ENCODE assay signal across 17 cellular contexts in the genomic region with DNA sequence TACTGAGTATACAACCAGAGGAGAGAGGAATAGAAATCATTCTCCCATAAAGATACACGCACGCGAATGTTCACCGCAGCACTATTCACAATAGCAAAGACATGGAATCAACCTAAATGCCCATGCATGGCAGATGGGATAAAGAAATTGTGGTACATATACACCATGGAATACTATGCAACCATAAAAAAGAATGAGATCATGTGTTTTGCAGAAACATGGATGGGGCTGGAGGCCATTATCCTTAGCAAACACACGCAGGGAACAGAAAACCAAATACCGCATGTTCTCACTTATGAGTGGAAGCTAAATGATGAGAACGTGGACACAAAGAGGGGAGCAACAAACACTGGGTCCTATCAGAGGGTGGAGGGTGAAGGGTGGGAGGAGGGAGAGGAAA. TPM values are rescaled to one million over a fixed set of nuclear protein-coding genes. Genes with fewer than 3 reads are reported as not detected.
DNase-seq lines count a peak whose midpoint lies in the region; ATAC-seq and TF ChIP-seq lines count a peak whose summit lies in the region.
"Had no signal": no experiment of that assay in that cellular context is flagged by ENCODE, and none has a peak within 500 bp of the region (broad histone marks: within the 10 kb centered on the region; RNA-seq: fewer than 3 reads in every experiment).

No MANE protein-coding gene starts in this region.

- intact Hi-C loops in natural killer cell (cut with micrococcal nuclease): no loop called here
- intact Hi-C loops in naive thymus-derived CD4-positive, alpha-beta T cell (cut with micrococcal nuclease): no loop called here
- intact Hi-C loops in gastrocnemius medialis (cut with DNase I; ENCODE audit: low total_unique reads): no loop called here

- H3K4me1 Mint-ChIP-seq in natural killer cell treated with Interleukin-12 subunit alpha and Interleukin-12 subunit beta and Interleukin-15 and Interleukin-18, amount 100 ng/mL, for 72 hours (ENCODE audit: low read depth in 2 of 2): peaks cover 48 to 50% of the 10 kb centered on the region in 2 donors
- peaks cover 57 to 63% of the 10 kb centered on the region in 2 donors for H3K4me1 Mint-ChIP-seq in natural killer cell
- peaks cover 31% of the 10 kb centered on the region for H3K4me1 Mint-ChIP-seq in WTC11
- H3K4me1 Mint-ChIP-seq in naive thymus-derived CD4-positive, alpha-beta T cell: peaks cover 14 to 83% (median 59%) of the 10 kb centered on the region in 7 donors

- H3K36me3 Mint-ChIP-seq in natural killer cell treated with Interleukin-12 subunit alpha and Interleukin-12 subunit beta and Interleukin-15 and Interleukin-18, amount 100 ng/mL, for 72 hours: peaks cover 24% of the 10 kb centered on the region
- H3K36me3 Mint-ChIP-seq in natural killer cell (no peaks in the 10 kb centered on the region), WTC11 (no peaks in the 10 kb centered on the region)
- H3K36me3 Mint-ChIP-seq in naive thymus-derived CD4-positive, alpha-beta T cell: peaks cover 0 to 3% (median 0%) of the 10 kb centered on the region in 5 donors

- H3K36me3 ChIP-seq in naive thymus-derived CD4-positive, alpha-beta T cell (ENCODE audit: control insufficient read depth in 2 of 3, insufficient read depth in 3 of 3, low read length in 3 of 3): no peaks in the 10 kb centered on the region
- H3K36me3 ChIP-seq in gastrocnemius medialis: no peaks in the 10 kb centered on the region

- POLR2A ChIA-PET in WTC11 (lab: Charles Lee): no interaction called here
- POLR2A ChIA-PET in naive thymus-derived CD4-positive, alpha-beta T cell (lab: Charles Lee): interaction anchor here (2.2 kb wide), 1 partner anchor 25 kb away, joined by 9 read pairs; no protein-coding TSS in a partner anchor

- no peak overlapping the region for H3K27ac ChIP-seq in naive thymus-derived CD4-positive, alpha-beta T cell (ENCODE audit: low read depth, low read length)
- peak overlapping the region in 1 of 4 donors; percentile 99 for H3K27ac ChIP-seq in gastrocnemius medialis
- H3K27ac ChIP-seq: C4-2B had no signal

- peak overlapping the region; percentile 32 for H3K4me3 Mint-ChIP-seq in natural killer cell treated with Interleukin-12 subunit alpha and Interleukin-12 subunit beta and Interleukin-15 and Interleukin-18, amount 100 ng/mL, for 72 hours
- H3K4me3 Mint-ChIP-seq in natural killer cell (no peak overlapping the region), WTC11 (no peak overlapping the region)
- H3K4me3 Mint-ChIP-seq in naive thymus-derived CD4-positive, alpha-beta T cell: peak overlapping the region in 1 of 10 donors; percentile 22

- CTCF ChIA-PET in WTC11 (lab: Charles Lee): interaction anchor here (1.2 kb wide), 1 partner anchor 16 kb away, joined by 4 read pairs; no protein-coding TSS in a partner anchor
- CTCF ChIA-PET in naive thymus-derived CD4-positive, alpha-beta T cell (lab: Charles Lee): no interaction called here

- ATAC-seq in natural killer cell treated with Interleukin-12 subunit alpha and Interleukin-12 subunit beta and Interleukin-15 and Interleukin-18, amount 100 ng/mL, for 72 hours: no peak
- ATAC-seq in natural killer cell (no peak), WTC11 (no peak), gastrocnemius medialis (no peak), GM18867 (IDR thresholded peaks at IDR 0.05; ENCODE audit: unreplicated experiment) (no peak)
- ATAC-seq in naive thymus-derived CD4-positive, alpha-beta T cell: no peak
- ATAC-seq: HCT116 had no signal

- H3K4me1 ChIP-seq in naive thymus-derived CD4-positive, alpha-beta T cell (ENCODE audit: control insufficient read depth in 2 of 2, insufficient read depth in 2 of 2, low read length in 2 of 2): peaks cover 7 to 8% of the 10 kb centered on the region in 2 donors
- H3K4me1 ChIP-seq in gastrocnemius medialis: peaks cover 15 to 39% of the 10 kb centered on the region in 2 donors

- no peak overlapping the region for H3K27ac Mint-ChIP-seq in natural killer cell treated with Interleukin-12 subunit alpha and Interleukin-12 subunit beta and Interleukin-15 and Interleukin-18, amount 100 ng/mL, for 72 hours
- H3K27ac Mint-ChIP-seq in natural killer cell: peak overlapping the region in 1 of 2 donors; percentile 14
- 0 out of 2 replicates have a peak overlapping the region, but pooled peaks have one; percentile 43 for H3K27ac Mint-ChIP-seq in WTC11
- peak overlapping the region in 5 of 9 donors; percentile 14 to 81 (median 51) for H3K27ac Mint-ChIP-seq in naive thymus-derived CD4-positive, alpha-beta T cell

- H3K4me3 ChIP-seq in naive thymus-derived CD4-positive, alpha-beta T cell (ENCODE audit: low read length): no peak overlapping the region
- no peak overlapping the region for H3K4me3 ChIP-seq in gastrocnemius medialis
- no peak overlapping the region for H3K4me3 ChIP-seq in foreskin fibroblast (ENCODE audit: low read depth in 1 of 2, low read length in 2 of 2)

- no peaks in the 10 kb centered on the region for H3K9me3 Mint-ChIP-seq in natural killer cell treated with Interleukin-12 subunit alpha and Interleukin-12 subunit beta and Interleukin-15 and Interleukin-18, amount 100 ng/mL, for 72 hours
- H3K9me3 Mint-ChIP-seq in natural killer cell (no peaks in the 10 kb centered on the region), WTC11 (peaks cover 6% of the 10 kb centered on the region)
- H3K9me3 Mint-ChIP-seq in naive thymus-derived CD4-positive, alpha-beta T cell: peaks cover 0 to 4% (median 0%) of the 10 kb centered on the region in 11 donors
- H3K9me3 Mint-ChIP-seq: CD4-positive, alpha-beta T cell had no signal

- H3K27me3 Mint-ChIP-seq in natural killer cell treated with Interleukin-12 subunit alpha and Interleukin-12 subunit beta and Interleukin-15 and Interleukin-18, amount 100 ng/mL, for 72 hours: no peaks in the 10 kb centered on the region
- H3K27me3 Mint-ChIP-seq in natural killer cell (ENCODE audit: low read depth in 2 of 2) (no peaks in the 10 kb centered on the region), WTC11 (ENCODE audit: low read depth) (peaks cover 13% of the 10 kb centered on the region)
- peaks cover 0 to 44% (median 0%) of the 10 kb centered on the region in 5 donors for H3K27me3 Mint-ChIP-seq in naive thymus-derived CD4-positive, alpha-beta T cell

- no peak for DNase-seq in natural killer cell treated with Interleukin-12 subunit alpha and Interleukin-12 subunit beta and Interleukin-15 and Interleukin-18, amount 100 ng/mL, for 72 hours (ENCODE audit: low spot score)
- no peak for DNase-seq in natural killer cell
- DNase-seq in WTC11 (ENCODE audit: low spot score): no peak
- no peak for DNase-seq in naive thymus-derived CD4-positive, alpha-beta T cell
- no peak for DNase-seq in gastrocnemius medialis
- no peak for DNase-seq in foreskin fibroblast
- DNase-seq: ACHN; AML-193; CD4-positive, alpha-beta T cell; DMS153; DMS79; GF-D8; GOT3; H7 had no signal

- in situ Hi-C loops in gastrocnemius medialis (cut with MboI; ENCODE audit: low sequenced_read_pairs in 4 of 4): no loop called here

- H3K9me3 ChIP-seq in naive thymus-derived CD4-positive, alpha-beta T cell (ENCODE audit: control insufficient read depth in 2 of 3, low read length in 3 of 3): no peaks in the 10 kb centered on the region
- no peaks in the 10 kb centered on the region for H3K9me3 ChIP-seq in gastrocnemius medialis

- TF ChIP-seq CTCF in natural killer cell (IDR thresholded peaks at IDR 0.05) (no peak), WTC11 (IDR thresholded peaks at IDR 0.05) (no peak), gastrocnemius medialis (IDR thresholded peaks at IDR 0.05 in 4 of 5, conservative IDR thresholded peaks at IDR 0.05 in 1 of 5) (no peak), foreskin fibroblast (IDR thresholded peaks at IDR 0.05; ENCODE audit: low read depth, low read length) (no peak)

- H3K27me3 ChIP-seq in naive thymus-derived CD4-positive, alpha-beta T cell (ENCODE audit: control insufficient read depth in 2 of 2, insufficient read depth in 2 of 2, low read length in 2 of 2): no peaks in the 10 kb centered on the region
- no peaks in the 10 kb centered on the region for H3K27me3 ChIP-seq in gastrocnemius medialis

- TF ChIP-seq POLR2A in gastrocnemius medialis (IDR thresholded peaks at IDR 0.05): no peak

TF ChIP-seq in WTC11, 78 proteins besides CTCF, POLR2A, EP300 and RAD21 (continues in another document):
- TF ChIP-seq TCF7 (CRISPR knock-in tag; IDR thresholded peaks at IDR 0.05; ENCODE audit: low read depth) (no peak), HMGA2 (CRISPR knock-in tag; IDR thresholded peaks at IDR 0.05) (no peak), ELF4 (CRISPR knock-in tag; IDR thresholded peaks at IDR 0.05; ENCODE audit: low read depth) (no peak), TEAD1 (CRISPR knock-in tag; IDR thresholded peaks at IDR 0.05) (no peak), USF1 (CRISPR knock-in tag; IDR thresholded peaks at IDR 0.05) (no peak), SMAD4 (CRISPR knock-in tag; IDR thresholded peaks at IDR 0.05) (no peak)

RNA-seq across cellular contexts. Expression of gene SERPINB6, which starts 3.4 kb away (rescaled TPM):
- 100 to 1,000 TPM; 158 to 170 TPM for total RNA-seq in natural killer cell treated with Interleukin-12 subunit alpha and Interleukin-12 subunit beta and Interleukin-15 and Interleukin-18, amount 100 ng/mL, for 72 hours
- total RNA-seq in natural killer cell: 100 to 1,000 TPM; 120 to 135 (median 129) TPM
- 28.0 to 33.7 TPM (median 32.9 TPM) in 3 replicates for total RNA-seq in WTC11 (2021)
- total RNA-seq in naive thymus-derived CD4-positive, alpha-beta T cell: 10 to 100 TPM; 19.7 to 60.5 (median 56.4) TPM
- 10 to 100 TPM; 77.9 to 94.2 TPM for polyA plus RNA-seq in naive thymus-derived CD4-positive, alpha-beta T cell
- total RNA-seq in gastrocnemius medialis: 100 to 1,000 TPM; 114 to 260 (median 189) TPM

RNA-seq across cellular contexts. Expression of gene NQO2, which starts 31.8 kb away (rescaled TPM):
- 10 to 100 TPM; 18.0 to 35.1 TPM for total RNA-seq in natural killer cell treated with Interleukin-12 subunit alpha and Interleukin-12 subunit beta and Interleukin-15 and Interleukin-18, amount 100 ng/mL, for 72 hours
- total RNA-seq in natural killer cell (10 to 100 TPM; 13.1 to 21.7 (median 16.2) TPM), WTC11 (2021) (119 to 152 TPM (median 150 TPM) in 3 replicates), gastrocnemius medialis (10 to 100 TPM; 46.7 to 94.5 (median 60.3) TPM)
- 10 to 100 TPM in 4 of 5 experiments, 1 to 10 TPM in 1; 8.1 to 34.6 (median 22.6) TPM for total RNA-seq in naive thymus-derived CD4-positive, alpha-beta T cell
- 10 to 100 TPM; 44.4 to 52.0 TPM for polyA plus RNA-seq in naive thymus-derived CD4-positive, alpha-beta T cell

Comparison
In these comparisons a context has a peak if more than half of its experiments do, and no peak if none do; other contexts are left out.
1. H3K27ac Mint-ChIP-seq: peak in WTC11 (single experiment) and naive thymus-derived CD4-positive, alpha-beta T cell (5 of 9); none in natural killer cell treated with Interleukin-12 subunit alpha and Interleukin-12 subunit beta and Interleukin-15 and Interleukin-18, amount 100 ng/mL, for 72 hours (0 of 2).